20 cellular contexts compared by ENCODE assay signal in the genomic region with DNA sequence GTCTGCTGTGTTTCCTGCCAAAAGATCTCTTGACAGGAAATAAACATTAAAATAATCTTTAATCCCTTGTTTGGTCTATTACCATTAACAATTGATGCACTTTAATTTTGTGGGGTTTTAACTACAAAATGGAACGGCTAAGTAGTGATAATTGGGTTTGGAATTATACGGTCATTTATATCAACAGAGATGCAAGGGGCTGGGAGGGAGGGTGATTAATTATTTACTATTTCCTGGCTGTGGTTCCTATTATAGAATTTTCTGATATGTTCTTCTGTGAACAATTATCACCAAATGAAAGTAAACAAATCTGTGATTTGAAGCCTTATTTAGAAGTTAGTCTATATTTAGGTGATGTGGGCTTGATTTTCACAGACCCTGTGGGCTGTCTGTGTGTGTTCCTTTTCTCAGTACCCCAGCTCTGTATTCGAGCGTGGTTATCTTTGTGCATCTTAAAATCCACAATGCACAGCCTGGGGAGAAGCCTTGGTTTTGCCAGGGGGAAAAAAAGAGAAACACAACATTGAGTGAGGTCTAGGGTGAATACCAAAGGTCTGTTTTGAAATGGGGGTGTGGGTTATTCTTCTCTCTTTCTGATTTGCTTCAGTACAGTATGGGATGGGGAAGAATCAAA.
DNase-seq lines count a peak whose midpoint lies in the region; ATAC-seq, FAIRE-seq and TF ChIP-seq lines count a peak whose summit lies in the region.
"Had no signal": no experiment of that assay in that cellular context is flagged by ENCODE, and none has a peak within 500 bp of the region (broad histone marks: within the 10 kb centered on the region; RNA-seq: fewer than 3 reads in every experiment).

No MANE protein-coding gene starts in this region.

- peaks cover 41% of the 10 kb centered on the region for H3K4me1 Mint-ChIP-seq in nephron
- H3K4me1 Mint-ChIP-seq: CD14-positive monocyte had no signal

- H3K27ac ChIP-seq in liver (ENCODE audit: low read depth in 1 of 2, low read length in 2 of 2) (no peak overlapping the region), HepG2 (ENCODE audit: extremely low read length, insufficient read depth, low read length) (no peak overlapping the region)
- H3K27ac ChIP-seq: SJSA1 had no signal

- H3K27me3 ChIP-seq in liver (ENCODE audit: control insufficient read depth in 4 of 4, insufficient read depth in 4 of 4, low read length in 3 of 4) (no peaks in the 10 kb centered on the region), HepG2 (ENCODE audit: control insufficient read depth in 1 of 2, insufficient read depth in 2 of 2, low read length in 2 of 2) (no peaks in the 10 kb centered on the region), endocrine pancreas (ENCODE audit: control insufficient read depth, insufficient read depth, low read length) (no peaks in the 10 kb centered on the region)
- H3K27me3 ChIP-seq: SJSA1 had no signal

- no TSS peak for BruUV-seq in HepG2 (replicated peaks; lab: Mats Ljungman, UMichigan)

- H3K36me3 Mint-ChIP-seq in nephron (ENCODE audit: low read depth) = no peaks in the 10 kb centered on the region
- H3K36me3 Mint-ChIP-seq: CD14-positive monocyte had no signal

- no peak overlapping the region for H3K4me2 ChIP-seq in HepG2 (ENCODE audit: low read depth, low read length)

- H3K27me3 Mint-ChIP-seq in nephron (ENCODE audit: low read depth) = peaks cover 15% of the 10 kb centered on the region

- no peak for FAIRE-seq in HepG2 (lab: Jason Lieb, UNC)
- FAIRE-seq: A204.1, D721Med, H54 had no signal

- H3K9me3 ChIP-seq in liver (ENCODE audit: control insufficient read depth in 4 of 4, low read length in 3 of 4) (no peaks in the 10 kb centered on the region), HepG2 (ENCODE audit: low read length) (no peaks in the 10 kb centered on the region), endocrine pancreas (ENCODE audit: control insufficient read depth, low read length) (no peaks in the 10 kb centered on the region)
- H3K9me3 ChIP-seq: SJSA1 had no signal

- H3K36me3 ChIP-seq in liver (ENCODE audit: control insufficient read depth in 4 of 4, insufficient read depth in 3 of 4, low read depth in 1 of 4, low read length in 3 of 4) (no peaks in the 10 kb centered on the region), HepG2 (replicated peaks in 1 of 2; ENCODE audit: control insufficient read depth in 1 of 2, insufficient read depth in 2 of 2, low read length in 2 of 2) (no peaks in the 10 kb centered on the region), endocrine pancreas (ENCODE audit: control insufficient read depth, insufficient read depth, low read length) (no peaks in the 10 kb centered on the region)
- H3K36me3 ChIP-seq: SJSA1 had no signal

- no peaks in the 10 kb centered on the region for H4K20me1 ChIP-seq in HepG2 (ENCODE audit: insufficient read depth, low read length)

- no peak for TF ChIP-seq CTCF in liver (IDR thresholded peaks at IDR 0.05; ENCODE audit: low read depth, low read length, missing input control)
- TF ChIP-seq CTCF in HepG2 (CRISPR knock-in tag; IDR thresholded peaks at IDR 0.05) = no peak
- TF ChIP-seq CTCF in nephron (IDR thresholded peaks at IDR 0.05; ENCODE audit: unreplicated experiment in 3 of 3) = no peak

- DNase-seq in HepG2 (ENCODE audit: low spot score) (no peak), hypothalamus (lab: John Stamatoyannopoulos, UW) (no peak), putamen (ENCODE audit: low spot score) (no peak)
- DNase-seq: DMS53, GDM1, MV-4-11, NCI-H187 treated with DMSO at 0.1 percent for 48 hours, NCI-H774, SW 1271 had no signal

- intact Hi-C loops in HepG2 (cut with micrococcal nuclease; ENCODE audit: unreplicated experiment) = no loop called here

- TF ChIP-seq EP300 in HepG2 (IDR thresholded peaks at IDR 0.05; ENCODE audit: low read depth in 2 of 2, low read length in 2 of 2) = no peak
- no peak for TF ChIP-seq EP300 in HepG2 (CRISPR knock-in tag; IDR thresholded peaks at IDR 0.05; ENCODE audit: borderline replicate concordance)

- no peak for TF ChIP-seq RAD21 in liver (IDR thresholded peaks at IDR 0.05)
- TF ChIP-seq RAD21 in HepG2 (CRISPR knock-in tag; IDR thresholded peaks at IDR 0.05) = no peak

- POLR2A ChIA-PET in HepG2 (lab: Yijun Ruan, JAX) = no interaction called here

- H3K79me2 ChIP-seq in HepG2 (ENCODE audit: insufficient read depth, low read length) = no peaks in the 10 kb centered on the region

- peak overlapping the region; percentile 19 to 70 (median 34) for H3K27ac Mint-ChIP-seq in nephron
- H3K27ac Mint-ChIP-seq: B cell, CD14-positive monocyte had no signal

- no peaks in the 10 kb centered on the region for H3K9me3 Mint-ChIP-seq in nephron

- in situ Hi-C loops in HepG2 (cut with HindIII; ENCODE audit: extremely low pct_ligation_motif_present, low pct_unique_long_range_greater_than_20kb) = no loop called here

- TF ChIP-seq POLR2A in HepG2 (IDR thresholded peaks at IDR 0.05; ENCODE audit: insufficient read depth in 1 of 2, low read depth in 2 of 2, low read length in 2 of 2) = no peak

- H3K9ac ChIP-seq in liver (ENCODE audit: low read depth in 1 of 2, low read length in 2 of 2) = no peak overlapping the region
- H3K9ac ChIP-seq in HepG2 (ENCODE audit: insufficient read depth, low read depth, low read length) = no peak overlapping the region
- no peak overlapping the region for H3K9ac ChIP-seq in endocrine pancreas (ENCODE audit: control insufficient read depth, insufficient read depth, low read length)

- 16% methylated on average over 4 of the region's 4 CpGs for WGBS in liver
- WGBS in HepG2 (ENCODE audit: low lambda C conversion rate) = 47% methylated on average over 4 of the region's 4 CpGs

- H3K4me3 Mint-ChIP-seq in nephron = no peak overlapping the region
- H3K4me3 Mint-ChIP-seq: B cell, CD14-positive monocyte had no signal

- H3K4me1 ChIP-seq in liver (ENCODE audit: control insufficient read depth in 4 of 4, insufficient read depth in 4 of 4, low read length in 3 of 4) (peaks cover 0 to 15% (median 9%) of the 10 kb centered on the region in 4 donors), HepG2 (ENCODE audit: insufficient read depth, low read length) (peaks cover 17% of the 10 kb centered on the region), endocrine pancreas (ENCODE audit: control insufficient read depth, insufficient read depth, low read length) (no peaks in the 10 kb centered on the region)

- no peak overlapping the region for H2AFZ ChIP-seq in HepG2 (ENCODE audit: low read length)

- H3K4me3 ChIP-seq in liver (ENCODE audit: low read depth in 1 of 3, low read length in 3 of 3) (peak overlapping the region in 1 of 3 donors; percentile 13), HepG2 (replicated peaks in 1 of 3; ENCODE audit: insufficient read depth in 1 of 3, low read depth in 2 of 3, low read length in 3 of 3) (no peak overlapping the region), endocrine pancreas (ENCODE audit: control insufficient read depth, insufficient read depth, low read length) (peak overlapping the region; percentile 35)
- H3K4me3 ChIP-seq: SJSA1 had no signal

- no peak for ATAC-seq in HepG2
- no peak for ATAC-seq in GM19328 (IDR thresholded peaks at IDR 0.05; ENCODE audit: unreplicated experiment)
- ATAC-seq: Right ventricle myocardium inferior had no signal

- CTCF ChIA-PET in HepG2 (lab: Yijun Ruan, JAX; ENCODE audit: low intra/inter-chr PET ratio, low total read pairs) = no interaction called here

TF ChIP-seq in liver, 16 proteins besides CTCF, POLR2A, EP300 and RAD21:
- TF ChIP-seq, protein P1, sequence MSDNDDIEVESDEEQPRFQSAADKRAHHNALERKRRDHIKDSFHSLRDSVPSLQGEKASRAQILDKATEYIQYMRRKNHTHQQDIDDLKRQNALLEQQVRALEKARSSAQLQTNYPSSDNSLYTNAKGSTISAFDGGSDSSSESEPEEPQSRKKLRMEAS (IDR thresholded peaks at IDR 0.05) = no peak
- peak in 1 of 2 donors; percentile 64 for TF ChIP-seq JUND (IDR thresholded peaks at IDR 0.05)
- peak; percentile 31 for TF ChIP-seq YY1 (IDR thresholded peaks at IDR 0.05)
TF ChIP-seq in liver: peak in this region for 2.

TF ChIP-seq in HepG2, 621 proteins besides CTCF, POLR2A, EP300 and RAD21 (continues in another document):
- TF ChIP-seq FOXM1 (CRISPR knock-in tag; IDR thresholded peaks at IDR 0.05) (no peak), ZNF674 (CRISPR knock-in tag; IDR thresholded peaks at IDR 0.05; ENCODE audit: low read depth) (no peak), ZSCAN20 (CRISPR knock-in tag; IDR thresholded peaks at IDR 0.05; ENCODE audit: borderline replicate concordance) (no peak), ESRRA (CRISPR knock-in tag; IDR thresholded peaks at IDR 0.05; ENCODE audit: low read depth) (no peak), ZNF501 (CRISPR knock-in tag; IDR thresholded peaks at IDR 0.05) (no peak)
- TF ChIP-seq, protein P2, sequence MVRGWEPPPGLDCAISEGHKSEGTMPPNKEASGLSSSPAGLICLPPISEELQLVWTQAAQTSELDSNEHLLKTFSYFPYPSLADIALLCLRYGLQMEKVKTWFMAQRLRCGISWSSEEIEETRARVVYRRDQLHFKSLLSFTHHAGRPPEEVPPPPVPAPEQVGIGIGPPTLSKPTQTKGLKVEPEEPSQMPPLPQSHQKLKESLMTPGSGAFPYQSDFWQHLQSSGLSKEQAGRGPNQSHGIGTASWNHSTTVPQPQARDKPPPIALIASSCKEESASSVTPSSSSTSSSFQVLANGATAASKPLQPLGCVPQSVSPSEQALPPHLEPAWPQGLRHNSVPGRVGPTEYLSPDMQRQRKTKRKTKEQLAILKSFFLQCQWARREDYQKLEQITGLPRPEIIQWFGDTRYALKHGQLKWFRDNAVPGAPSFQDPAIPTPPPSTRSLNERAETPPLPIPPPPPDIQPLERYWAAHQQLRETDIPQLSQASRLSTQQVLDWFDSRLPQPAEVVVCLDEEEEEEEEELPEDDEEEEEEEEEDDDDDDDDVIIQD (CRISPR knock-in tag; IDR thresholded peaks at IDR 0.05; ENCODE audit: low read depth) = no peak
- TF ChIP-seq, protein P3, sequence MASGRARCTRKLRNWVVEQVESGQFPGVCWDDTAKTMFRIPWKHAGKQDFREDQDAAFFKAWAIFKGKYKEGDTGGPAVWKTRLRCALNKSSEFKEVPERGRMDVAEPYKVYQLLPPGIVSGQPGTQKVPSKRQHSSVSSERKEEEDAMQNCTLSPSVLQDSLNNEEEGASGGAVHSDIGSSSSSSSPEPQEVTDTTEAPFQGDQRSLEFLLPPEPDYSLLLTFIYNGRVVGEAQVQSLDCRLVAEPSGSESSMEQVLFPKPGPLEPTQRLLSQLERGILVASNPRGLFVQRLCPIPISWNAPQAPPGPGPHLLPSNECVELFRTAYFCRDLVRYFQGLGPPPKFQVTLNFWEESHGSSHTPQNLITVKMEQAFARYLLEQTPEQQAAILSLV (CRISPR knock-in tag; IDR thresholded peaks at IDR 0.05; ENCODE audit: borderline replicate concordance) = no peak
